In genomic region chr1:159765806-159766205, GRCh38 we compare ENCODE assay signal across 10 cellular contexts. TPM values are rescaled to one million over a fixed set of nuclear protein-coding genes. Genes with fewer than 3 reads are reported as not detected.
"Had no signal": no experiment of that assay in that cellular context is flagged by ENCODE, and none has a peak within 500 bp of the region (broad histone marks: within the 10 kb centered on the region; RNA-seq: fewer than 3 reads in every experiment).

No MANE protein-coding gene starts in this region.

- H3K4me2 ChIP-seq: KMS-11 had no signal

- H3K4me1 Mint-ChIP-seq: IgD-negative memory B cell had no signal

- H3K9ac ChIP-seq: KMS-11 had no signal

- FAIRE-seq: HTR-8/SVneo, K562 had no signal

- H3K4me3 ChIP-seq: K562 had no signal

- H3K4me3 Mint-ChIP-seq: IgD-negative memory B cell had no signal

- H3K36me3 Mint-ChIP-seq: IgD-negative memory B cell had no signal

- H3K27ac ChIP-seq: HL-60, KMS-11 had no signal

- DNase-seq: IMR-90, KBM-7, KG1 had no signal

- H3K27ac Mint-ChIP-seq: IgD-negative memory B cell had no signal

- ATAC-seq: K562 had no signal

RNA-seq across cellular contexts. Expression of gene DUSP23, which starts 15.0 kb away (rescaled TPM):
- total RNA-seq: HT1080 had no signal

RNA-seq across cellular contexts. Expression of gene FCRL6, which starts 36.4 kb away (rescaled TPM):
- total RNA-seq: HT-29, IMR-90, K562 had no signal
- polyA plus RNA-seq: IMR-90, K562 had no signal

RNA-seq across cellular contexts. Expression of gene CRP, which starts 51.4 kb away (rescaled TPM):
- total RNA-seq: HT-29, HT1080, IMR-90 had no signal
- polyA plus RNA-seq: IgD-negative memory B cell, IMR-90, K562 had no signal
